ENCODE assay signal across 21 cellular contexts in genomic region chr10:102723989-102724388, GRCh38.
"Had no signal": no experiment of that assay in that cellular context is flagged by ENCODE, and none has a peak within 500 bp of the region (broad histone marks: within the 10 kb centered on the region; RNA-seq: fewer than 3 reads in every experiment).

No MANE protein-coding gene starts in this region.

- ATAC-seq: SK-N-SH treated with all-trans-retinoic acid at 6 μM for 48 hours had no signal

- DNase-seq: Karpas-422, KG1, MG63, NCI-H1092, NCI-H1105 treated with DMSO at 0.1 percent for 48 hours, NCI-H1417 treated with DMSO at 0.1 percent for 48 hours, NCI-H146, NCI-H187, NCI-H2029, NCI-H2081 treated with DMSO at 0.1 percent for 48 hours, NCI-H2171, NCI-H226, NCI-H446, NCI-H510A, NCI-H524 treated with DMSO at 0.1 percent for 48 hours, NCI-H69, NCI-H774, RPMI8226, SHP77 had no signal

- H3K9me3 ChIP-seq: MG63 had no signal

- H3K4me3 ChIP-seq: MG63 had no signal

- FAIRE-seq: RCC 7860 had no signal
